Comparison of ENCODE assay signal across 11 cellular contexts in genomic region chr10:93757766-93758509, GRCh38. TPM values are rescaled to one million over a fixed set of nuclear protein-coding genes. Genes with fewer than 3 reads are reported as not detected.
DNase-seq lines count a peak whose midpoint lies in the region; ATAC-seq and TF ChIP-seq lines count a peak whose summit lies in the region.
"Had no signal": no experiment of that assay in that cellular context is flagged by ENCODE, and none has a peak within 500 bp of the region (broad histone marks: within the 10 kb centered on the region; RNA-seq: fewer than 3 reads in every experiment).

TSS of gene LGI1 (plus strand) at chr10:93757936. CDS start at chr10:93758145, 209 bp downstream.

- no peaks in the 10 kb centered on the region for H3K79me2 ChIP-seq in hepatocyte
- H3K79me2 ChIP-seq in trophoblast cell (ENCODE audit: control insufficient read depth, insufficient read depth, low read length, poor library complexity), result no peaks in the 10 kb centered on the region

- H2BK5ac ChIP-seq in trophoblast cell (ENCODE audit: low read depth, low read length, poor library complexity), result peak within 1 kb of the TSS; percentile 67

- no peak within 1 kb of the TSS for H3K9ac ChIP-seq in trophoblast cell (ENCODE audit: low read length)
- H3K9ac ChIP-seq: KMS-11 had no signal

- no peak within 1 kb of the TSS for H4K8ac ChIP-seq in trophoblast cell (ENCODE audit: low read depth, low read length)

- H3K4me3 ChIP-seq in hepatocyte, result peak within 1 kb of the TSS; percentile 10
- H3K4me3 ChIP-seq in trophoblast cell (ENCODE audit: low read depth, low read length), result no peak within 1 kb of the TSS

- no peak within 1 kb of the TSS for H3K4me3 Mint-ChIP-seq in activated CD4-positive, alpha-beta T cell treated with anti-CD3 and anti-CD28 coated beads for 36 hours

- H3K27me3 ChIP-seq in hepatocyte, result peaks cover 7% of the 10 kb centered on the region
- H3K27me3 ChIP-seq in trophoblast cell (ENCODE audit: insufficient read depth, low read length), result no peaks in the 10 kb centered on the region

- intact Hi-C loops in activated CD4-positive, alpha-beta T cell treated with anti-CD3 and anti-CD28 coated beads for 36 hours (cut with DNase I, micrococcal nuclease), result no loop called here

- no peaks in the 10 kb centered on the region for H4K20me1 ChIP-seq in hepatocyte (ENCODE audit: insufficient read depth, poor library complexity, severe bottlenecking)

- peaks cover 12% of the 10 kb centered on the region for H3K4me1 Mint-ChIP-seq in activated CD4-positive, alpha-beta T cell treated with anti-CD3 and anti-CD28 coated beads for 36 hours

- H3K18ac ChIP-seq in trophoblast cell (ENCODE audit: low read length), result no peak within 1 kb of the TSS

- H3K79me1 ChIP-seq in trophoblast cell (ENCODE audit: low read length), result peaks cover 20% of the 10 kb centered on the region

- H2AK5ac ChIP-seq in trophoblast cell (ENCODE audit: low read length), result no peak within 1 kb of the TSS

- H4K91ac ChIP-seq in trophoblast cell (ENCODE audit: low read depth, low read length), result peak within 1 kb of the TSS; percentile 50

- H3K36me3 Mint-ChIP-seq in activated CD4-positive, alpha-beta T cell treated with anti-CD3 and anti-CD28 coated beads for 36 hours (ENCODE audit: low read depth), result no peaks in the 10 kb centered on the region

- H3K27ac Mint-ChIP-seq in activated CD4-positive, alpha-beta T cell treated with anti-CD3 and anti-CD28 coated beads for 36 hours, result no peak within 1 kb of the TSS

- TF ChIP-seq CTCF in hepatocyte (IDR thresholded peaks at IDR 0.05; ENCODE audit: poor library complexity), result no peak

- H3K9me3 Mint-ChIP-seq in activated CD4-positive, alpha-beta T cell treated with anti-CD3 and anti-CD28 coated beads for 36 hours (ENCODE audit: low read depth), result no peaks in the 10 kb centered on the region

- no peak within 1 kb of the TSS for H3K23ac ChIP-seq in trophoblast cell (ENCODE audit: low read length)

- H2AFZ ChIP-seq in hepatocyte (peak within 1 kb of the TSS; percentile 47), trophoblast cell (ENCODE audit: insufficient read depth, low read length, poor library complexity) (no peak within 1 kb of the TSS)

- no peak within 1 kb of the TSS for H4K12ac ChIP-seq in trophoblast cell (ENCODE audit: low read depth, low read length)

- H2BK120ac ChIP-seq in trophoblast cell (ENCODE audit: insufficient read depth, low read length, poor library complexity), result peak within 1 kb of the TSS; percentile 15

- H3K4ac ChIP-seq in trophoblast cell (ENCODE audit: low read depth, low read length), result no peak within 1 kb of the TSS

- peaks cover 32% of the 10 kb centered on the region for H3K27me3 Mint-ChIP-seq in activated CD4-positive, alpha-beta T cell treated with anti-CD3 and anti-CD28 coated beads for 36 hours

- WGBS in hepatocyte (ENCODE audit: low lambda C conversion rate, missing lambda C conversion rate), result 19% methylated on average over 17 of the region's 17 CpGs
- WGBS in trophoblast cell (ENCODE audit: extremely low coverage, insufficient coverage, insufficient read length), result no CpG with 5 or more reads among the region's 17 CpGs

- H3K4me1 ChIP-seq in hepatocyte (ENCODE audit: insufficient read depth) (peaks cover 23% of the 10 kb centered on the region), trophoblast cell (ENCODE audit: control insufficient read depth in 1 of 2, insufficient read depth in 2 of 2, low read length in 2 of 2) (peaks cover 27 to 37% of the 10 kb centered on the region in 2 experiments)

- POLR2A ChIA-PET in activated CD4-positive, alpha-beta T cell treated with anti-CD3 and anti-CD28 coated beads for 36 hours (lab: Charles Lee), result no interaction called here

- H3K9me3 ChIP-seq in hepatocyte (ENCODE audit: low read depth), result no peaks in the 10 kb centered on the region
- H3K9me3 ChIP-seq in trophoblast cell (ENCODE audit: insufficient read depth, low read depth, low read length), result no peaks in the 10 kb centered on the region

- CTCF ChIA-PET in activated CD4-positive, alpha-beta T cell treated with anti-CD3 and anti-CD28 coated beads for 36 hours (lab: Charles Lee), result no interaction called here

- H2BK12ac ChIP-seq in trophoblast cell (ENCODE audit: low read length), result peak within 1 kb of the TSS; percentile 20

- H3K27ac ChIP-seq in hepatocyte (peak within 1 kb of the TSS; percentile 25), trophoblast cell (ENCODE audit: low read depth, low read length) (peak within 1 kb of the TSS; percentile 70)
- H3K27ac ChIP-seq: KMS-11 had no signal

- no peak for ATAC-seq in GM21515 (IDR thresholded peaks at IDR 0.05; ENCODE audit: unreplicated experiment)
- ATAC-seq in GM18519 (IDR thresholded peaks at IDR 0.05; ENCODE audit: low FRiP score, unreplicated experiment), result no peak
- ATAC-seq in activated CD4-positive, alpha-beta T cell treated with anti-CD3 and anti-CD28 coated beads for 36 hours, result no peak

- DNase-seq in ELF-1 (ENCODE audit: low read depth, low spot score) (peak; percentile 76), anterior cingulate cortex (lab: John Stamatoyannopoulos, UW) (peak in 39 of 58 donors; percentile 16 to 85 (median 50)), hepatocyte (ENCODE audit: low spot score) (peak; percentile 39), trophoblast cell (no peak)
- no peak for DNase-seq in activated CD4-positive, alpha-beta T cell treated with anti-CD3 and anti-CD28 coated beads for 36 hours
- DNase-seq in activated CD8-positive, alpha-beta memory T cell treated with anti-CD3 and anti-CD28 coated beads, Interleukin-2, amount 50 U/mL, for 4 hours, result no peak
- DNase-seq: NCI-H446 treated with DMSO at 0.1 percent for 48 hours had no signal

- peak within 1 kb of the TSS; percentile 74 for H3K4me2 ChIP-seq in hepatocyte
- H3K4me2 ChIP-seq in trophoblast cell (ENCODE audit: low read length), result peak within 1 kb of the TSS; percentile 48
- H3K4me2 ChIP-seq: KMS-11 had no signal

- H3K9me2 ChIP-seq in hepatocyte (replicated peaks; ENCODE audit: insufficient read depth), result no peaks in the 10 kb centered on the region

- H3K14ac ChIP-seq in trophoblast cell (ENCODE audit: low read length), result no peak within 1 kb of the TSS

- H3K36me3 ChIP-seq in hepatocyte (replicated peaks; ENCODE audit: insufficient read depth, low read depth) (no peaks in the 10 kb centered on the region), trophoblast cell (ENCODE audit: control insufficient read depth in 1 of 2, insufficient read depth in 2 of 2, low read length in 2 of 2) (no peaks in the 10 kb centered on the region)

RNA-seq across cellular contexts. Expression of gene LGI1, which starts in this region (rescaled TPM):
- 0.60 and 2.6 TPM in 2 replicates for total RNA-seq in hepatocyte
- polyA plus RNA-seq in hepatocyte, result 0.21 and 0.56 TPM in 2 replicates
- 14.4 and 14.6 TPM in 2 replicates for polyA plus RNA-seq in trophoblast cell (2013)
- total RNA-seq in activated CD4-positive, alpha-beta T cell treated with anti-CD3 and anti-CD28 coated beads for 36 hours, result not detected
- total RNA-seq: bronchial epithelial cell had no signal

Comparison
In these comparisons a context has a peak if more than half of its experiments do, and no peak if none do; other contexts are left out.
1. DNase-seq: peak in ELF-1 (single experiment), anterior cingulate cortex (39 of 58) and hepatocyte (single experiment); none in trophoblast cell (0 of 2), activated CD4-positive, alpha-beta T cell treated with anti-CD3 and anti-CD28 coated beads for 36 hours (single experiment) and activated CD8-positive, alpha-beta memory T cell treated with anti-CD3 and anti-CD28 coated beads, Interleukin-2, amount 50 U/mL, for 4 hours (single experiment).